Comparison of ENCODE assay signal across 12 cellular contexts in genomic region chrX:72125331-72126047, GRCh38. TPM values are rescaled to one million over a fixed set of nuclear protein-coding genes. Genes with fewer than 3 reads are reported as not detected.
DNase-seq lines count a peak whose midpoint lies in the region; ATAC-seq and TF ChIP-seq lines count a peak whose summit lies in the region.
"Had no signal": no experiment of that assay in that cellular context is flagged by ENCODE, and none has a peak within 500 bp of the region (broad histone marks: within the 10 kb centered on the region; RNA-seq: fewer than 3 reads in every experiment).

No MANE protein-coding gene starts in this region.

- no peaks in the 10 kb centered on the region for H3K27me3 Mint-ChIP-seq in effector memory CD8-positive, alpha-beta T cell
- H3K27me3 Mint-ChIP-seq in natural killer cell treated with Interleukin-12 subunit alpha and Interleukin-12 subunit beta and Interleukin-15 and Interleukin-18, amount 100 ng/mL, for 72 hours, result peaks cover 0 to 30% of the 10 kb centered on the region in 2 donors
- peaks cover 41% of the 10 kb centered on the region for H3K27me3 Mint-ChIP-seq in T-helper 2 cell treated with Interferon-gamma antibody and Interleukin-4, amounts not matched to agents 5 μg/mL and 100 μg/mL, for 36 hours (ENCODE audit: low read depth)

- H3K27ac ChIP-seq in BLaER1 treated with 17β-estradiol and CSF1 and Interleukin-3, amounts not matched to agents 10 nM and 100 nM, result peak overlapping the region in 4 of 11 experiments; percentile 52 to 90 (median 82); a peak in 8 of 22 replicates
- no peak overlapping the region for H3K27ac ChIP-seq in GM23248

- H3K9me3 ChIP-seq in BLaER1 treated with 17β-estradiol and CSF1 and Interleukin-3, amounts not matched to agents 10 nM and 100 nM (replicated peaks in 1 of 11), result peaks cover 0 to 10% (median 0%) of the 10 kb centered on the region in 11 experiments; a peak in 3 of 22 replicates
- H3K9me3 ChIP-seq in GM23248 (ENCODE audit: low read depth), result no peaks in the 10 kb centered on the region

- no peaks in the 10 kb centered on the region for H3F3A ChIP-seq in GM23248 (ENCODE audit: insufficient read depth)

- peak; percentile 49 for DNase-seq in NB4 (ENCODE audit: low read depth)
- no peak for DNase-seq in effector memory CD8-positive, alpha-beta T cell
- no peak for DNase-seq in natural killer cell treated with Interleukin-12 subunit alpha and Interleukin-12 subunit beta and Interleukin-15 and Interleukin-18, amount 100 ng/mL, for 72 hours (ENCODE audit: low spot score)
- no peak for DNase-seq in T-helper 2 cell treated with Interferon-gamma antibody and Interleukin-4, amounts not matched to agents 5 μg/mL and 100 μg/mL, for 36 hours (ENCODE audit: low spot score)
- no peak for DNase-seq in nucleus accumbens (lab: John Stamatoyannopoulos, UW)
- no peak for DNase-seq in GM23248
- DNase-seq in stimulated activated CD4-positive, alpha-beta T cell treated with anti-CD3 and anti-CD28 coated beads, Interleukin-4, amount 100 ng/mL, for 24 hours, result no peak
- DNase-seq: naive thymus-derived CD8-positive, alpha-beta T cell; stimulated activated CD4-positive, alpha-beta T cell treated with anti-CD3 and anti-CD28 coated beads, Interleukin-12 subunit alpha, Interleukin-12 subunit beta, amount 100 ng/mL, for 4 hours; stimulated activated CD8-positive, alpha-beta memory T cell treated with anti-CD3 and anti-CD28 coated beads, Interleukin-4, amount 100 ng/mL, for 48 hours had no signal

- peaks cover 44 to 50% of the 10 kb centered on the region in 2 donors for H3K4me1 Mint-ChIP-seq in effector memory CD8-positive, alpha-beta T cell (ENCODE audit: low read depth in 2 of 2)
- H3K4me1 Mint-ChIP-seq in natural killer cell treated with Interleukin-12 subunit alpha and Interleukin-12 subunit beta and Interleukin-15 and Interleukin-18, amount 100 ng/mL, for 72 hours (ENCODE audit: low read depth in 2 of 2), result peaks cover 48 to 54% of the 10 kb centered on the region in 2 donors
- H3K4me1 Mint-ChIP-seq in T-helper 2 cell treated with Interferon-gamma antibody and Interleukin-4, amounts not matched to agents 5 μg/mL and 100 μg/mL, for 36 hours (ENCODE audit: low read depth), result peaks cover 37% of the 10 kb centered on the region

- H3K9ac ChIP-seq in BLaER1 treated with 17β-estradiol and CSF1 and Interleukin-3, amounts not matched to agents 10 nM and 100 nM, result peak overlapping the region in 5 of 11 experiments; percentile 1 to 48 (median 35); a peak in 5 of 22 replicates
- H3K9ac ChIP-seq in GM23248, result no peak overlapping the region

- no peaks in the 10 kb centered on the region for H3K9me3 Mint-ChIP-seq in effector memory CD8-positive, alpha-beta T cell
- H3K9me3 Mint-ChIP-seq in natural killer cell treated with Interleukin-12 subunit alpha and Interleukin-12 subunit beta and Interleukin-15 and Interleukin-18, amount 100 ng/mL, for 72 hours, result no peaks in the 10 kb centered on the region
- no peaks in the 10 kb centered on the region for H3K9me3 Mint-ChIP-seq in T-helper 2 cell treated with Interferon-gamma antibody and Interleukin-4, amounts not matched to agents 5 μg/mL and 100 μg/mL, for 36 hours
- H3K9me3 Mint-ChIP-seq: CD8-positive, alpha-beta T cell; naive thymus-derived CD8-positive, alpha-beta T cell had no signal

- ATAC-seq in effector memory CD8-positive, alpha-beta T cell (replicated peaks), result peak; percentile 11
- no peak for ATAC-seq in natural killer cell treated with Interleukin-12 subunit alpha and Interleukin-12 subunit beta and Interleukin-15 and Interleukin-18, amount 100 ng/mL, for 72 hours

- WGBS in GM23248 (ENCODE audit: low coverage in 1 of 2, low lambda C conversion rate in 2 of 2, missing lambda C conversion rate in 2 of 2), 2 experiments, result 76 to 79% methylated on average over 5 to 6 of the region's 6 CpGs

- peak overlapping the region; percentile 13 to 94 (median 87); a peak in 19 of 22 replicates for H3K4me2 ChIP-seq in BLaER1 treated with 17β-estradiol and CSF1 and Interleukin-3, amounts not matched to agents 10 nM and 100 nM
- H3K4me2 ChIP-seq in GM23248 (ENCODE audit: unreplicated experiment), result no peak overlapping the region

- TF ChIP-seq CTCF in NB4 (IDR thresholded peaks at IDR 0.05; ENCODE audit: low read depth, low read length), result no peak

- no peaks in the 10 kb centered on the region for H3K9me2 ChIP-seq in GM23248 (ENCODE audit: insufficient read depth)

- H3K27ac Mint-ChIP-seq in effector memory CD8-positive, alpha-beta T cell, result peak overlapping the region; percentile 88 to 90
- peak overlapping the region in 1 of 2 donors; percentile 4 for H3K27ac Mint-ChIP-seq in natural killer cell treated with Interleukin-12 subunit alpha and Interleukin-12 subunit beta and Interleukin-15 and Interleukin-18, amount 100 ng/mL, for 72 hours
- H3K27ac Mint-ChIP-seq in T-helper 2 cell treated with Interferon-gamma antibody and Interleukin-4, amounts not matched to agents 5 μg/mL and 100 μg/mL, for 36 hours, result no peak overlapping the region
- H3K27ac Mint-ChIP-seq: CD8-positive, alpha-beta T cell had no signal

- no peak overlapping the region for H2AFZ ChIP-seq in GM23248

- peaks cover 14% of the 10 kb centered on the region for H3K36me3 Mint-ChIP-seq in effector memory CD8-positive, alpha-beta T cell (ENCODE audit: insufficient read depth)
- no peaks in the 10 kb centered on the region for H3K36me3 Mint-ChIP-seq in natural killer cell treated with Interleukin-12 subunit alpha and Interleukin-12 subunit beta and Interleukin-15 and Interleukin-18, amount 100 ng/mL, for 72 hours
- no peaks in the 10 kb centered on the region for H3K36me3 Mint-ChIP-seq in T-helper 2 cell treated with Interferon-gamma antibody and Interleukin-4, amounts not matched to agents 5 μg/mL and 100 μg/mL, for 36 hours (ENCODE audit: low read depth)
- H3K36me3 Mint-ChIP-seq: CD8-positive, alpha-beta T cell; naive thymus-derived CD8-positive, alpha-beta T cell had no signal

- peak overlapping the region; percentile 60 for H3K4me3 Mint-ChIP-seq in effector memory CD8-positive, alpha-beta T cell
- H3K4me3 Mint-ChIP-seq in natural killer cell treated with Interleukin-12 subunit alpha and Interleukin-12 subunit beta and Interleukin-15 and Interleukin-18, amount 100 ng/mL, for 72 hours, result peak overlapping the region; percentile 50
- no peak overlapping the region for H3K4me3 Mint-ChIP-seq in T-helper 2 cell treated with Interferon-gamma antibody and Interleukin-4, amounts not matched to agents 5 μg/mL and 100 μg/mL, for 36 hours
- H3K4me3 Mint-ChIP-seq: CD8-positive, alpha-beta T cell had no signal

- in situ Hi-C loops in GM23248 (cut with MboI), result loop anchor here (10.0 kb wide), 1 partner anchor 121 kb away; no protein-coding TSS in a partner anchor

- peaks cover 21 to 72% (median 46%) of the 10 kb centered on the region in 11 experiments for H3K27me3 ChIP-seq in BLaER1 treated with 17β-estradiol and CSF1 and Interleukin-3, amounts not matched to agents 10 nM and 100 nM
- no peaks in the 10 kb centered on the region for H3K27me3 ChIP-seq in GM23248 (replicated peaks; ENCODE audit: insufficient read depth)

- TF ChIP-seq POLR2A in NB4 (IDR thresholded peaks at IDR 0.05; ENCODE audit: extremely low read depth, insufficient read length), result no peak

- peaks cover 53 to 100% (median 83%) of the 10 kb centered on the region in 10 experiments for H3K4me1 ChIP-seq in BLaER1 treated with 17β-estradiol and CSF1 and Interleukin-3, amounts not matched to agents 10 nM and 100 nM
- H3K4me1 ChIP-seq in GM23248 (ENCODE audit: insufficient read depth), result peaks cover 20% of the 10 kb centered on the region

- peaks cover 0 to 24% (median 0%) of the 10 kb centered on the region in 11 experiments; a peak in 8 of 22 replicates for H4K20me1 ChIP-seq in BLaER1 treated with 17β-estradiol and CSF1 and Interleukin-3, amounts not matched to agents 10 nM and 100 nM
- no peaks in the 10 kb centered on the region for H4K20me1 ChIP-seq in GM23248 (ENCODE audit: insufficient read depth)

- H3K79me2 ChIP-seq in GM23248 (ENCODE audit: insufficient read depth), result no peaks in the 10 kb centered on the region; the same call in 1 of the 2 replicates

- no peak overlapping the region for H3K4me3 ChIP-seq in BLaER1 treated with 17β-estradiol and CSF1 and Interleukin-3, amounts not matched to agents 10 nM and 100 nM
- H3K4me3 ChIP-seq in NB4 (ENCODE audit: low read depth, low read length) (no peak overlapping the region), GM23248 (no peak overlapping the region)

- H3K36me3 ChIP-seq in BLaER1 treated with 17β-estradiol and CSF1 and Interleukin-3, amounts not matched to agents 10 nM and 100 nM, result 0 out of 22 replicates have a peak, but pooled peaks cover 0 to 7% (median 0%) of the 10 kb centered on the region in 11 experiments
- no peaks in the 10 kb centered on the region for H3K36me3 ChIP-seq in GM23248 (ENCODE audit: low read depth)

RNA-seq across cellular contexts. Expression of gene RTL5, which starts 6.2 kb away (rescaled TPM):
- under 1 TPM; 0.33 to 0.75 TPM for total RNA-seq in natural killer cell treated with Interleukin-12 subunit alpha and Interleukin-12 subunit beta and Interleukin-15 and Interleukin-18, amount 100 ng/mL, for 72 hours
- total RNA-seq in GM23248 (2014; rRNA removed; shearing (Covaris generic)), result 1.0 and 1.8 TPM in 2 replicates
- polyA plus RNA-seq in GM23248 (2016; fragmentation: Nextera tagmentation; extraction: Ambion mirVana), result 1.5 and 1.8 TPM in 2 replicates
- polyA plus RNA-seq: naive thymus-derived CD8-positive, alpha-beta T cell had no signal

RNA-seq across cellular contexts. Expression of gene PIN4, which starts 56.1 kb away (rescaled TPM):
- 1 to 10 TPM; 6.8 to 7.2 TPM for total RNA-seq in natural killer cell treated with Interleukin-12 subunit alpha and Interleukin-12 subunit beta and Interleukin-15 and Interleukin-18, amount 100 ng/mL, for 72 hours
- total RNA-seq in GM23248 (2014; rRNA removed; shearing (Covaris generic)), result 4.9 and 6.5 TPM in 2 replicates
- 22.1 and 24.7 TPM in 2 replicates for polyA plus RNA-seq in GM23248 (2016; fragmentation: Nextera tagmentation; extraction: Ambion mirVana)
